ENCODE assay signal across 27 cellular contexts in the genomic region with DNA sequence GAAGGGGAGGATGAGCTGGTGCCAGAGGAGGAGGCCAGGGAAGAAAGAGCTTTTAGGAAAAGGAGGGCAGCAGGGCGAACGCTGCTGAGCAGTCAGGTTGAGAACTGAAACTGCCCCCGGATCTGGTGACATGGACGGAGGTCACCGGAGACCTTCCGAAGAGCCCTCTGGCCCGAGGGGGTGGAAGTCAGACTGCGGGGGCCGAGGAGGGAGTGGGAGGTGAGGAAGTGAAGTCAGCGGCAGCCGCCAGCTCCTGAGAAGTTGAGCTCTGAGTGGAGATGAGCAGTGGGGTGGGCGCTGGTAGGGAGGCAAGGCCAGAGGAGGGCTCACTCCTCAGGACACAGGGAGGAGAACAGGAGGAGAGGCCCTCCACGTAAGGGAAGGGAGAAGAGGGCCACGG. TPM values are rescaled to one million over a fixed set of nuclear protein-coding genes. Genes with fewer than 3 reads are reported as not detected.
DNase-seq lines count a peak whose midpoint lies in the region; ATAC-seq and TF ChIP-seq lines count a peak whose summit lies in the region.
"Had no signal": no experiment of that assay in that cellular context is flagged by ENCODE, and none has a peak within 500 bp of the region (broad histone marks: within the 10 kb centered on the region; RNA-seq: fewer than 3 reads in every experiment).

No MANE protein-coding gene starts in this region.

- TF ChIP-seq CTCF in Caco-2 (IDR thresholded peaks at IDR 0.05; ENCODE audit: insufficient read depth in 1 of 2, low read depth in 1 of 2, low read length in 1 of 2, severe bottlenecking in 1 of 2, unreplicated experiment in 1 of 2) (no peak), body of pancreas (IDR thresholded peaks at IDR 0.05) (no peak)

- no peak overlapping the region for H2AK5ac ChIP-seq in trophoblast cell (ENCODE audit: low read length)

- no peak overlapping the region for H3K23ac ChIP-seq in trophoblast cell (ENCODE audit: low read length)

- H3K4me3 Mint-ChIP-seq in Caco-2 (ENCODE audit: unreplicated experiment) = no peak overlapping the region
- H3K4me3 Mint-ChIP-seq: activated CD4-positive, alpha-beta T cell treated with anti-CD3 and anti-CD28 coated beads, Interleukin-2, amount 10 ng/mL, durations not matched to agents 7 days and 5 days; activated CD8-positive, alpha-beta memory T cell treated with anti-CD3 and anti-CD28 coated beads, Interleukin-2, amount 10 ng/mL, durations not matched to agents 7 days and 5 days; activated T-cell treated with anti-CD3 and anti-CD28 coated beads, Interleukin-2, amount 50 U/mL, for 72 hours had no signal

- TF ChIP-seq POLR2A in body of pancreas (IDR thresholded peaks at IDR 0.05) = no peak

- peaks cover 6% of the 10 kb centered on the region for H3K79me1 ChIP-seq in trophoblast cell (ENCODE audit: low read length)

- no peak overlapping the region for H2BK5ac ChIP-seq in trophoblast cell (ENCODE audit: low read depth, low read length, poor library complexity)

- ATAC-seq in body of pancreas = no peak
- ATAC-seq: activated CD8-positive, alpha-beta memory T cell treated with anti-CD3 and anti-CD28 coated beads, Interleukin-2, amount 10 ng/mL, durations not matched to agents 7 days and 5 days; activated T-cell treated with anti-CD3 and anti-CD28 coated beads, Interleukin-2, amount 50 U/mL, for 72 hours; HCT116 had no signal

- no peak for DNase-seq in Caco-2
- DNase-seq in left kidney (ENCODE audit: low read depth, low spot score) = peak; percentile 77
- DNase-seq in trophoblast cell = no peak
- no peak for DNase-seq in central memory CD4-positive, alpha-beta T cell
- DNase-seq in cerebellar cortex (ENCODE audit: low spot score) = no peak
- no peak for DNase-seq in NCI-H345 (lab: John Stamatoyannopoulos, UW)
- no peak for DNase-seq in body of pancreas
- DNase-seq: activated CD4-positive, alpha-beta T cell treated with anti-CD3 and anti-CD28 coated beads, Interleukin-2, amount 10 ng/mL, durations not matched to agents 7 days and 5 days; activated CD8-positive, alpha-beta memory T cell treated with anti-CD3 and anti-CD28 coated beads, Interleukin-2, amount 10 ng/mL, durations not matched to agents 7 days and 5 days; activated naive CD4-positive, alpha-beta T cell; activated T-cell treated with anti-CD3 and anti-CD28 coated beads, Interleukin-2, amount 50 U/mL, for 72 hours; BE2C; cerebellar nuclear complex; DMS153; foreskin melanocyte; kidney glomerular epithelial cell; NCI-H146; Peyer's patch; stimulated activated CD4-positive, alpha-beta T cell treated with anti-CD3 and anti-CD28 coated beads, Interleukin-1b, Interleukin-23, amount 100 ng/mL, for 48 hours; T-helper 9 cell; transverse colon had no signal

- peak overlapping the region; percentile 3 for H3K14ac ChIP-seq in trophoblast cell (ENCODE audit: low read length)

- no peaks in the 10 kb centered on the region for H3K27me3 Mint-ChIP-seq in Caco-2 (ENCODE audit: insufficient read depth, unreplicated experiment)

- H3K9me3 ChIP-seq in Caco-2 (peaks cover 4% of the 10 kb centered on the region), trophoblast cell (ENCODE audit: insufficient read depth, low read depth, low read length) (peaks cover 2% of the 10 kb centered on the region), body of pancreas (no peaks in the 10 kb centered on the region)
- H3K9me3 ChIP-seq: BE2C, esophagus muscularis mucosa, Peyer's patch, right atrium auricular region, transverse colon had no signal

- H3K18ac ChIP-seq in trophoblast cell (ENCODE audit: low read length) = no peak overlapping the region

- H3K9ac ChIP-seq in trophoblast cell (ENCODE audit: low read length) = no peak overlapping the region

- peak overlapping the region; percentile 29 for H4K91ac ChIP-seq in trophoblast cell (ENCODE audit: low read depth, low read length)

- CTCF ChIA-PET in Caco-2 (lab: Charles Lee) = interaction anchor here (0.6 kb wide), 1 partner anchor 9 kb away, joined by 3 read pairs; no protein-coding TSS in a partner anchor

- no peaks in the 10 kb centered on the region for H3K4me1 ChIP-seq in Caco-2
- peaks cover 4 to 9% of the 10 kb centered on the region in 2 experiments for H3K4me1 ChIP-seq in trophoblast cell (ENCODE audit: control insufficient read depth in 1 of 2, insufficient read depth in 2 of 2, low read length in 2 of 2)
- no peaks in the 10 kb centered on the region for H3K4me1 ChIP-seq in body of pancreas
- H3K4me1 ChIP-seq: BE2C, esophagus muscularis mucosa, Peyer's patch, right atrium auricular region, transverse colon had no signal

- no peaks in the 10 kb centered on the region for H3K4me1 Mint-ChIP-seq in Caco-2 (ENCODE audit: low read depth, unreplicated experiment)

- POLR2A ChIA-PET in Caco-2 (lab: Charles Lee) = no interaction called here

- no peak overlapping the region for H3K4ac ChIP-seq in trophoblast cell (ENCODE audit: low read depth, low read length)

- intact Hi-C loops in Caco-2 (cut with micrococcal nuclease; ENCODE audit: unreplicated experiment) = loop anchor here (10.0 kb wide), 1 partner anchor 795 kb away; no protein-coding TSS in a partner anchor
- intact Hi-C loops in body of pancreas (cut with DNase I) = no loop called here

- no peak overlapping the region for H3K4me3 ChIP-seq in Caco-2 (ENCODE audit: low read depth, low read length)
- H3K4me3 ChIP-seq in trophoblast cell (ENCODE audit: low read depth, low read length) = no peak overlapping the region
- H3K4me3 ChIP-seq in body of pancreas = no peak overlapping the region
- H3K4me3 ChIP-seq: esophagus muscularis mucosa, hepatocyte, Peyer's patch, right atrium auricular region, transverse colon had no signal

- H3K79me2 ChIP-seq in trophoblast cell (ENCODE audit: control insufficient read depth, insufficient read depth, low read length, poor library complexity) = no peaks in the 10 kb centered on the region
- H3K79me2 ChIP-seq: hepatocyte had no signal

- peak overlapping the region; percentile 8 for H3K27ac Mint-ChIP-seq in Caco-2 (ENCODE audit: unreplicated experiment)
- H3K27ac Mint-ChIP-seq: activated CD4-positive, alpha-beta T cell treated with anti-CD3 and anti-CD28 coated beads, Interleukin-2, amount 10 ng/mL, durations not matched to agents 7 days and 5 days; activated CD8-positive, alpha-beta memory T cell treated with anti-CD3 and anti-CD28 coated beads, Interleukin-2, amount 10 ng/mL, durations not matched to agents 7 days and 5 days; activated T-cell treated with anti-CD3 and anti-CD28 coated beads, Interleukin-2, amount 50 U/mL, for 72 hours had no signal

- no peak overlapping the region for H2BK120ac ChIP-seq in trophoblast cell (ENCODE audit: insufficient read depth, low read length, poor library complexity)

- H4K8ac ChIP-seq in trophoblast cell (ENCODE audit: low read depth, low read length) = peak overlapping the region; percentile 1

- WGBS in trophoblast cell (ENCODE audit: extremely low coverage, insufficient coverage, insufficient read length) = no CpG with 5 or more reads among the region's 14 CpGs
- WGBS in body of pancreas, 2 donors = 67 to 74% methylated on average over 14 of the region's 14 CpGs

- H3K9me3 Mint-ChIP-seq in Caco-2 (ENCODE audit: unreplicated experiment) = peaks cover 7% of the 10 kb centered on the region
- H3K9me3 Mint-ChIP-seq: activated CD4-positive, alpha-beta T cell treated with anti-CD3 and anti-CD28 coated beads, Interleukin-2, amount 10 ng/mL, durations not matched to agents 7 days and 5 days; activated T-cell treated with anti-CD3 and anti-CD28 coated beads, Interleukin-2, amount 50 U/mL, for 72 hours had no signal

- H2AFZ ChIP-seq in trophoblast cell (ENCODE audit: insufficient read depth, low read length, poor library complexity) = no peak overlapping the region
- H2AFZ ChIP-seq: hepatocyte had no signal

- H3K36me3 ChIP-seq in Caco-2 (ENCODE audit: control insufficient read depth, insufficient read depth, low read length) = no peaks in the 10 kb centered on the region
- no peaks in the 10 kb centered on the region for H3K36me3 ChIP-seq in trophoblast cell (ENCODE audit: control insufficient read depth in 1 of 2, insufficient read depth in 2 of 2, low read length in 2 of 2)
- H3K36me3 ChIP-seq in body of pancreas (replicated peaks in 1 of 2; ENCODE audit: insufficient read depth in 1 of 2, low read depth in 2 of 2) = no peaks in the 10 kb centered on the region
- H3K36me3 ChIP-seq: BE2C, esophagus muscularis mucosa, Peyer's patch, right atrium auricular region, transverse colon had no signal

- H3K27me3 ChIP-seq in Caco-2 (replicated peaks; ENCODE audit: control insufficient read depth, insufficient read depth, low read length) (no peaks in the 10 kb centered on the region), trophoblast cell (ENCODE audit: insufficient read depth, low read length) (no peaks in the 10 kb centered on the region), body of pancreas (no peaks in the 10 kb centered on the region)
- H3K27me3 ChIP-seq: BE2C, esophagus muscularis mucosa, hepatocyte, Peyer's patch, right atrium auricular region, transverse colon had no signal

- no peak overlapping the region for H3K4me2 ChIP-seq in trophoblast cell (ENCODE audit: low read length)
- H3K4me2 ChIP-seq: hepatocyte had no signal

- H3K27ac ChIP-seq in trophoblast cell (ENCODE audit: low read depth, low read length) (no peak overlapping the region), body of pancreas (no peak overlapping the region)
- H3K27ac ChIP-seq: esophagus muscularis mucosa, hepatocyte, Peyer's patch, right atrium auricular region, transverse colon had no signal

- H4K12ac ChIP-seq in trophoblast cell (ENCODE audit: low read depth, low read length) = no peak overlapping the region

- H2BK12ac ChIP-seq in trophoblast cell (ENCODE audit: low read length) = no peak overlapping the region

- no peaks in the 10 kb centered on the region for H3K36me3 Mint-ChIP-seq in Caco-2 (ENCODE audit: insufficient read depth, unreplicated experiment)
- H3K36me3 Mint-ChIP-seq: activated CD8-positive, alpha-beta memory T cell treated with anti-CD3 and anti-CD28 coated beads, Interleukin-2, amount 10 ng/mL, durations not matched to agents 7 days and 5 days had no signal

- no TSS peak for BruUV-seq in Caco-2 (replicated peaks; lab: Mats Ljungman, UMichigan)

RNA-seq across cellular contexts. Expression of a gene that starts 18.8 kb away (rescaled TPM):
- total RNA-seq in Caco-2 (2022) = 0.27 and 0.84 TPM in 2 replicates
- polyA plus RNA-seq in PFSK-1 (2012; ENCODE audit: insufficient read length, low read depth) = not detected
- 39.7 and 40.3 TPM in 2 replicates for polyA plus RNA-seq in trophoblast cell (2013)
- 10 to 100 TPM in 1 of 2 donors, 1 to 10 TPM in 1; 9.1 to 17.8 TPM for total RNA-seq in body of pancreas
- polyA plus RNA-seq: neural cell had no signal
